In the genomic region with DNA sequence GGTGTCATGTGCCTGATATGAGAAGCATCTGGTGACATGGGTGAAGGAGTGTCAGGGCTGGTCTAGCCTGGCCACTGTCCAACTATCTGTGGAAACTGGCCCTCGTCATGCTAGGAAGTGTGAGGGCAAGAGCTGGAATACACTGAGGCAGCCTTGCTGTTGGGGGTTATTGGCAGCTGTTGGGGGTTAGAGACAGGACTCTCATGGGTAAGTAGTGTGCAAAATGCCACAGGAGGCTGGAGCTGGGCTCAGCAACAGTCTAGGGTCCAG, we compare ENCODE assay signal across 14 cellular contexts.
DNase-seq lines count a peak whose midpoint lies in the region; ATAC-seq and TF ChIP-seq lines count a peak whose summit lies in the region.
"Had no signal": no experiment of that assay in that cellular context is flagged by ENCODE, and none has a peak within 500 bp of the region (broad histone marks: within the 10 kb centered on the region; RNA-seq: fewer than 3 reads in every experiment).

No MANE protein-coding gene starts in this region.

- WGBS in psoas muscle, 3 donors: 35 to 63% (median 38%) methylated on average over 1 of the region's 1 CpG
- WGBS in mesendoderm (ENCODE audit: extremely low coverage, insufficient coverage, low lambda C conversion rate): no CpG with 5 or more reads among the region's 1 CpG

- H3K4me3 ChIP-seq in AG04450 (ENCODE audit: low read depth, low read length): no peak overlapping the region
- no peak overlapping the region for H3K4me3 ChIP-seq in psoas muscle
- no peak overlapping the region for H3K4me3 ChIP-seq in mesendoderm (ENCODE audit: low read length)
- H3K4me3 ChIP-seq: Peyer's patch had no signal

- H2BK15ac ChIP-seq in mesendoderm (replicated peaks; ENCODE audit: low read depth): no peak overlapping the region

- H3K9ac ChIP-seq in mesendoderm (ENCODE audit: low read length): no peak overlapping the region

- H2BK120ac ChIP-seq in mesendoderm (ENCODE audit: low read depth, low read length): no peak overlapping the region

- no peak overlapping the region for H3K23ac ChIP-seq in mesendoderm (ENCODE audit: low read length)

- no peak overlapping the region for H3K4me2 ChIP-seq in mesendoderm (ENCODE audit: low read length)

- no peak overlapping the region for H3K18ac ChIP-seq in mesendoderm (ENCODE audit: low read length)

- H2AK5ac ChIP-seq in mesendoderm (ENCODE audit: low read length): no peak overlapping the region

- no peak overlapping the region for H4K5ac ChIP-seq in mesendoderm (ENCODE audit: low read length)

- no peaks in the 10 kb centered on the region for H3K36me3 ChIP-seq in psoas muscle (ENCODE audit: insufficient read depth in 1 of 2, low read depth in 1 of 2)
- no peaks in the 10 kb centered on the region for H3K36me3 ChIP-seq in mesendoderm (ENCODE audit: control insufficient read depth, insufficient read depth, low read length)
- H3K36me3 ChIP-seq: Peyer's patch, thoracic aorta had no signal

- intact Hi-C loops in psoas muscle (cut with DNase I): loop anchor here (5.0 to 10.0 kb wide), 6 partner anchors 67 to 410 kb away; no protein-coding TSS in a partner anchor

- TF ChIP-seq CTCF in AG04450 (IDR thresholded peaks at IDR 0.05; ENCODE audit: low read depth, low read length): no peak
- TF ChIP-seq CTCF in psoas muscle (IDR thresholded peaks at IDR 0.05): no peak

- H3K56ac ChIP-seq in mesendoderm (ENCODE audit: low read length): no peak overlapping the region

- peak; percentile 23 for ATAC-seq in HG03064 (IDR thresholded peaks at IDR 0.05; ENCODE audit: low read depth, unreplicated experiment)
- ATAC-seq in psoas muscle: no peak

- no peak overlapping the region for H4K8ac ChIP-seq in mesendoderm (ENCODE audit: low read depth, low read length)

- H3K79me2 ChIP-seq in mesendoderm (ENCODE audit: control insufficient read depth, insufficient read depth, low read length): no peaks in the 10 kb centered on the region

- DNase-seq in AG04450 (ENCODE audit: low read depth, low spot score) (no peak), SK-MEL-5 (ENCODE audit: low read depth, low spot score) (peak; percentile 2), glomerular visceral epithelial cell (ENCODE audit: extremely low spot score) (peak; percentile 77), Ammon's horn (ENCODE audit: low spot score) (no peak), psoas muscle (no peak), mesendoderm (no peak)
- no peak for DNase-seq in stimulated activated CD4-positive, alpha-beta T cell treated with anti-CD3 and anti-CD28 coated beads, Interleukin-15, amount 100 ng/mL, for 24 hours
- DNase-seq: cortex of kidney; NCI-H146; Peyer's patch; right cardiac atrium; stimulated activated CD4-positive, alpha-beta T cell treated with anti-CD3 and anti-CD28 coated beads, Interleukin-4, amount 100 ng/mL, for 1 hour had no signal

- in situ Hi-C loops in SK-MEL-5 (cut with HindIII; ENCODE audit: low pct_unique_long_range_greater_than_20kb, low sequenced_read_pairs): no loop called here

- H3K27ac ChIP-seq in AG04450 (ENCODE audit: low read depth, low read length) (peak overlapping the region; percentile 21), psoas muscle (no peak overlapping the region), mesendoderm (ENCODE audit: low read depth, low read length) (no peak overlapping the region)
- H3K27ac ChIP-seq: Peyer's patch, thoracic aorta had no signal

- H3K4me1 ChIP-seq in psoas muscle: peaks cover 39% of the 10 kb centered on the region
- peaks cover 1% of the 10 kb centered on the region for H3K4me1 ChIP-seq in mesendoderm (ENCODE audit: control insufficient read depth, low read depth, low read length)
- H3K4me1 ChIP-seq: Peyer's patch had no signal

- H3K27me3 ChIP-seq in AG04450 (ENCODE audit: control insufficient read depth, insufficient read depth, low read length) (no peaks in the 10 kb centered on the region), psoas muscle (ENCODE audit: insufficient read depth in 3 of 3, low read length in 2 of 3) (no peaks in the 10 kb centered on the region), mesendoderm (ENCODE audit: insufficient read depth, low read length, poor library complexity) (no peaks in the 10 kb centered on the region)
- H3K27me3 ChIP-seq: Peyer's patch had no signal

- H3K79me1 ChIP-seq in mesendoderm (ENCODE audit: low read length): no peaks in the 10 kb centered on the region

- POLR2A ChIA-PET in AG04450 (lab: Yijun Ruan, JAX): interaction anchor here (1.2 to 2.1 kb wide), 2 partner anchors 98 to 357 kb away, joined by 7 to 13 read pairs; no protein-coding TSS in a partner anchor

- no peak overlapping the region for H2BK5ac ChIP-seq in mesendoderm (ENCODE audit: low read length)

- CTCF ChIA-PET in AG04450 (lab: Charles Lee): interaction anchor here (0.6 to 5.0 kb wide), 41 partner anchors 10 to 408 kb away, joined by 3 to 43 read pairs (median 5); a partner anchor contains a TSS

- H3K9me3 ChIP-seq in AG04450 (ENCODE audit: control insufficient read depth, insufficient read depth, low read length) (no peaks in the 10 kb centered on the region), psoas muscle (no peaks in the 10 kb centered on the region)
- H3K9me3 ChIP-seq: Peyer's patch, thoracic aorta had no signal

- no peak overlapping the region for H3K4ac ChIP-seq in mesendoderm (ENCODE audit: low read depth, low read length)

Comparison
In these comparisons a context has a peak if more than half of its experiments do, and no peak if none do; other contexts are left out.
1. DNase-seq: peak in SK-MEL-5 (single experiment) and glomerular visceral epithelial cell (single experiment); none in AG04450 (single experiment), stimulated activated CD4-positive, alpha-beta T cell treated with anti-CD3 and anti-CD28 coated beads, Interleukin-15, amount 100 ng/mL, for 24 hours (single experiment), Ammon's horn (single experiment), psoas muscle (0 of 2) and mesendoderm (single experiment).